1 cellular context compared by ENCODE assay signal in genomic region chr12:57238854-57239554, GRCh38.
A peak's percentile ranks its signal among the peaks of the same experiment; 100 is the strongest.
TF ChIP-seq lines count a peak whose summit lies in the region.

No MANE protein-coding gene starts in this region.

TF ChIP-seq in HEK293, 187 proteins besides CTCF, POLR2A, EP300 and RAD21 (continued from another document):
- TF ChIP-seq ZNF501 (tag by site-specific recombination; IDR thresholded peaks at IDR 0.05) (peak; percentile 94), KLF9 (tag by site-specific recombination; IDR thresholded peaks at IDR 0.05; ENCODE audit: low read depth) (peak; percentile 70), ZSCAN23 (tag by site-specific recombination; IDR thresholded peaks at IDR 0.05) (no peak), GLIS1 (tag by site-specific recombination; IDR thresholded peaks at IDR 0.05) (peak; percentile 53), ZNF311 (tag by site-specific recombination; IDR thresholded peaks at IDR 0.05; ENCODE audit: borderline replicate concordance) (no peak), GLI4 (tag by site-specific recombination; IDR thresholded peaks at IDR 0.05) (peak; percentile 33; the same call in 1 of the 2 replicates), HOXD13 (CRISPR knock-in tag; IDR thresholded peaks at IDR 0.05; ENCODE audit: borderline replicate concordance) (no peak), ZNF610 (tag by site-specific recombination; IDR thresholded peaks at IDR 0.05; ENCODE audit: borderline replicate concordance) (peak; percentile 74; the same call in 1 of the 2 replicates), ZNF561 (tag by site-specific recombination; IDR thresholded peaks at IDR 0.05; ENCODE audit: borderline replicate concordance) (peak; percentile 86; the same call in 1 of the 2 replicates), KLF1 (tag by site-specific recombination; IDR thresholded peaks at IDR 0.05) (peak; percentile 74), ZBTB17 (tag by site-specific recombination; IDR thresholded peaks at IDR 0.05) (peak; percentile 63), ZNF48 (tag by site-specific recombination; IDR thresholded peaks at IDR 0.05) (no peak), PATZ1 (tag by site-specific recombination; IDR thresholded peaks at IDR 0.05) (peak; percentile 72), ZNF600 (tag by site-specific recombination; IDR thresholded peaks at IDR 0.05) (peak; percentile 100), SCRT2 (tag by site-specific recombination; IDR thresholded peaks at IDR 0.05) (peak; percentile 64), ZNF362 (tag by site-specific recombination; IDR thresholded peaks at IDR 0.05) (no peak), KLF10 (tag by site-specific recombination; IDR thresholded peaks at IDR 0.05) (0 out of 2 replicates have a peak, but pooled peaks have one; percentile 30), ZBTB44 (tag by site-specific recombination; IDR thresholded peaks at IDR 0.05) (peak; percentile 85; the same call in 1 of the 2 replicates), ZNF785 (tag by site-specific recombination; IDR thresholded peaks at IDR 0.05) (peak; percentile 22; the same call in 1 of the 2 replicates), YY1 (tag by site-specific recombination; IDR thresholded peaks at IDR 0.05) (peak; percentile 58; the same call in 1 of the 2 replicates), SETDB1 (IDR thresholded peaks at IDR 0.05; ENCODE audit: insufficient read length, low read length) (no peak), PBX3 (CRISPR knock-in tag; IDR thresholded peaks at IDR 0.05) (0 out of 2 replicates have a peak, but pooled peaks have one; percentile 67), ZNF24 (tag by site-specific recombination; IDR thresholded peaks at IDR 0.05) (no peak; the same call in 1 of the 2 replicates), BCL11B (tag by site-specific recombination; IDR thresholded peaks at IDR 0.05; ENCODE audit: low read depth) (peak; percentile 73; the same call in 1 of the 2 replicates)
